16 cellular contexts compared by ENCODE assay signal in the genomic region with DNA sequence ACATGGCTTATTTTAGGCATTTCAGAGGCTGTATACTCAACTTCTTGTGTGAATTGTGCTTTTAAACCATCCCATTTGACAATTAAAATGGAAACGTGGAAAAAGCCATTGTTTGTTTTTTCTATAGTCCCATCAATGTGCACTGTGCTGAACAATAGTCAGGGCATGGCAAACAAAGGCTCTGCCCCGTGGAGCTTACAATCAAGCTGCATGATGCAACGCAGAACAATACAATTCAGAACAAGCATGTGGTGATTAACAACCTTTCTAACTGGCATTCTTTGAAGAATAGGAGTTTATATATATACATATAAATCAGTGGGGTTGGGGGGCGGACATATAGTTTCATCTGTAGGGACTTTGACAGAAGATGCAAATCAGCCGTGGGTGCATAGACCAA.
A peak's percentile ranks its signal among the peaks of the same experiment; 100 is the strongest.
DNase-seq lines count a peak whose midpoint lies in the region; TF ChIP-seq lines count a peak whose summit lies in the region.
"Had no signal": no experiment of that assay in that cellular context is flagged by ENCODE, and none has a peak within 500 bp of the region (broad histone marks: within the 10 kb centered on the region; RNA-seq: fewer than 3 reads in every experiment).

No MANE protein-coding gene starts in this region.

- H3K27me3 ChIP-seq in H7 (ENCODE audit: control insufficient read depth, insufficient read depth, low read length) (no peaks in the 10 kb centered on the region), HUES64 (ENCODE audit: insufficient read depth, low read length) (no peaks in the 10 kb centered on the region), adrenal gland (no peaks in the 10 kb centered on the region)

- no peak overlapping the region for H3K4me3 Mint-ChIP-seq in activated T-cell treated with anti-CD3 and anti-CD28 coated beads, Interleukin-2, amount 50 U/mL, for 24 hours
- H3K4me3 Mint-ChIP-seq: B cell; CD4-positive, CD25-positive, alpha-beta regulatory T cell; T-helper 1 cell treated with Interleukin-12 subunit alpha and Interleukin-12 subunit beta and Interleukin-4 antibody, amounts not matched to agents 30 μg/mL and 1 μg/mL, for 36 hours had no signal

- H3K9ac ChIP-seq in HUES64 (ENCODE audit: low read depth, low read length): no peak overlapping the region

- 52% methylated on average over 5 of the region's 5 CpGs for WGBS in HUES64
- 52 to 57% (median 53%) methylated on average over 5 of the region's 5 CpGs for WGBS in adrenal gland, 4 donors

- H3K4me1 Mint-ChIP-seq in activated T-cell treated with anti-CD3 and anti-CD28 coated beads, Interleukin-2, amount 50 U/mL, for 24 hours (ENCODE audit: low read depth): no peaks in the 10 kb centered on the region
- H3K4me1 Mint-ChIP-seq: B cell; CD4-positive, CD25-positive, alpha-beta regulatory T cell had no signal

- no peaks in the 10 kb centered on the region for H3K9me3 ChIP-seq in HUES64 (ENCODE audit: insufficient read depth, low read depth, low read length)
- no peaks in the 10 kb centered on the region for H3K9me3 ChIP-seq in adrenal gland (replicated peaks in 1 of 3)

- DNase-seq in H7: peak; percentile 4
- peak; percentile 52 for DNase-seq in NCI-H774 (lab: John Stamatoyannopoulos, UW)
- DNase-seq in iPS-NIHi11 (ENCODE audit: low spot score): peak; percentile 14
- DNase-seq in stimulated activated CD4-positive, alpha-beta T cell treated with anti-CD3 and anti-CD28 coated beads, Interleukin-2, amount 100 ng/mL, for 48 hours: no peak
- DNase-seq in activated T-cell treated with anti-CD3 and anti-CD28 coated beads, Interleukin-2, amount 50 U/mL, for 24 hours: no peak
- DNase-seq in adrenal gland: no peak
- DNase-seq in NCI-H2171 (lab: John Stamatoyannopoulos, UW): no peak
- DNase-seq: CD4-positive, CD25-positive, alpha-beta regulatory T cell; DMS79; KBM-7; NCI-H1694; NCI-H524 had no signal

- peaks cover 13% of the 10 kb centered on the region for H3K9me3 Mint-ChIP-seq in activated T-cell treated with anti-CD3 and anti-CD28 coated beads, Interleukin-2, amount 50 U/mL, for 24 hours

- H3K4me1 ChIP-seq in HUES64 (ENCODE audit: insufficient read depth, low read length) (peaks cover 19% of the 10 kb centered on the region), adrenal gland (replicated peaks in 1 of 2) (no peaks in the 10 kb centered on the region)

- H3K4me3 ChIP-seq in H7 (ENCODE audit: insufficient read depth, low read depth, low read length): no peak overlapping the region
- no peak overlapping the region for H3K4me3 ChIP-seq in HUES64 (ENCODE audit: low read length)
- no peak overlapping the region for H3K4me3 ChIP-seq in adrenal gland

- H3K27ac ChIP-seq in HUES64 (ENCODE audit: low read depth, low read length) (peak overlapping the region; percentile 78; the same call in 1 of the 2 replicates), adrenal gland (no peak overlapping the region)
- H3K27ac ChIP-seq: RWPE1 had no signal

- no peaks in the 10 kb centered on the region for H3K36me3 Mint-ChIP-seq in activated T-cell treated with anti-CD3 and anti-CD28 coated beads, Interleukin-2, amount 50 U/mL, for 24 hours (ENCODE audit: low read depth)
- H3K36me3 Mint-ChIP-seq: CD4-positive, CD25-positive, alpha-beta regulatory T cell had no signal

- H3K36me3 ChIP-seq in H7 (replicated peaks; ENCODE audit: control insufficient read depth, insufficient read depth, low read length) (no peaks in the 10 kb centered on the region), HUES64 (ENCODE audit: insufficient read depth, low read length) (no peaks in the 10 kb centered on the region), adrenal gland (replicated peaks in 1 of 2) (no peaks in the 10 kb centered on the region)

- no peak for TF ChIP-seq POLR2A in adrenal gland (IDR thresholded peaks at IDR 0.05)

- intact Hi-C loops in adrenal gland (cut with DNase I): no loop called here

- no peak overlapping the region for H3K27ac Mint-ChIP-seq in activated T-cell treated with anti-CD3 and anti-CD28 coated beads, Interleukin-2, amount 50 U/mL, for 24 hours
- H3K27ac Mint-ChIP-seq: B cell; CD4-positive, CD25-positive, alpha-beta regulatory T cell; T-helper 1 cell treated with Interleukin-12 subunit alpha and Interleukin-12 subunit beta and Interleukin-4 antibody, amounts not matched to agents 30 μg/mL and 1 μg/mL, for 36 hours had no signal

- no peak for TF ChIP-seq CTCF in adrenal gland (IDR thresholded peaks at IDR 0.05)

- H3K27me3 Mint-ChIP-seq in activated T-cell treated with anti-CD3 and anti-CD28 coated beads, Interleukin-2, amount 50 U/mL, for 24 hours: no peaks in the 10 kb centered on the region
- H3K27me3 Mint-ChIP-seq: B cell; CD4-positive, CD25-positive, alpha-beta regulatory T cell had no signal

Comparison
In these comparisons a context has a peak if more than half of its experiments do, and no peak if none do; other contexts are left out.
1. DNase-seq: peak in H7 (single experiment), NCI-H774 (single experiment) and iPS-NIHi11 (single experiment); none in stimulated activated CD4-positive, alpha-beta T cell treated with anti-CD3 and anti-CD28 coated beads, Interleukin-2, amount 100 ng/mL, for 48 hours (0 of 2), activated T-cell treated with anti-CD3 and anti-CD28 coated beads, Interleukin-2, amount 50 U/mL, for 24 hours (single experiment), adrenal gland (0 of 7) and NCI-H2171 (single experiment).